Comparison of ENCODE assay signal across 18 cellular contexts in the genomic region with DNA sequence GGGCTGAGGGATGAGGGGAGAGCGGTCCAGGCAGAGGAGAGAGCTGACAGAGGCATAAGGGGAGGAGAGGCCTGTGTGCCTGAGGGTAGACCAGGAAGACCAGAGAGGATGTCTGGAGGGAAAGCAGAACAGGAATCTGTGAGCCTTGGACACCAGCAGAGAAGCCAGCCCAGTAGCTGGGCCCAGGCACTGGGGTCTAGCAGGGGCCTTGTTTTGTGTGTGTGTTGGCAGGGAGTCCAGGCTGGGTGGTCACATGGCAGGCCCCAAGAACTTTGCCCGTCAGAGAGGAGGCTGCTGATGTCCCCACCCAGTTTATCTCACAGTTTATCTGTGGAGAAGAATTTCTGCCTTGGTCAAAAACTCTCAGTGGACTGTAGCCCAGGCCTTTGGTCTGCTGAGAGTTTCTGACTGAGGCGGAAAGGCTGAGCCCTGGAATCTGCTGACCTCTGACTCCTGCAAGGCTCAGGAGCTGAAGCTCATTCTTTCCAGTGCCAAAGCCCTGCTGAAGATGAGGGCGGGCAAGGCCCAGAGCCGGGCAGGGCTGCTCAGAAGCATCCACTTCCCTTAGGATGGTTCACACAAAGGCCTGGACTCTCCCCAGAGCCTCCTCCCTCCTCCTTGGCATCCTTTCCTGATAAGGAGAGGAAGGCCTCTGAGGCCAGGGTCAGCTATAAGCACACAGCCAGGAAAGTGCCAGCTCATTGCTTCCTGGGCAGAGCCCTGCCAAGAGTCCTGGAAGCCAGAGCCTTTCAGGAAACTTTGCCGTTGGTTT. TPM values are rescaled to one million over a fixed set of nuclear protein-coding genes. Genes with fewer than 3 reads are reported as not detected.
A peak's percentile ranks its signal among the peaks of the same experiment; 100 is the strongest.
DNase-seq lines count a peak whose midpoint lies in the region; ATAC-seq, FAIRE-seq and TF ChIP-seq lines count a peak whose summit lies in the region.
"Had no signal": no experiment of that assay in that cellular context is flagged by ENCODE, and none has a peak within 500 bp of the region (broad histone marks: within the 10 kb centered on the region; RNA-seq: fewer than 3 reads in every experiment).

No MANE protein-coding gene starts in this region.

- no peak overlapping the region for H3K27ac ChIP-seq in H1 (ENCODE audit: low read depth, low read length)
- no peak overlapping the region for H3K27ac ChIP-seq in caudate nucleus (ENCODE audit: low read depth, low read length)

- no peaks in the 10 kb centered on the region for H3K4me1 ChIP-seq in H1 (replicated peaks in 1 of 4; ENCODE audit: control insufficient read depth in 3 of 4, insufficient read depth in 4 of 4, low read length in 3 of 4)

- H2BK120ac ChIP-seq in H1 (replicated peaks; ENCODE audit: low read depth, low read length), result no peak overlapping the region

- no peaks in the 10 kb centered on the region for H3K79me2 ChIP-seq in H1 (ENCODE audit: control insufficient read depth in 1 of 2, insufficient read depth in 2 of 2, low read length in 2 of 2)

- 0 out of 2 replicates have a peak overlapping the region, but pooled peaks have one; percentile 12 for H2BK5ac ChIP-seq in H1 (ENCODE audit: low read depth, low read length)

- H3K4me3 ChIP-seq in H1 (ENCODE audit: extremely low read depth in 1 of 4, insufficient read depth in 2 of 4, low read depth in 3 of 4, low read length in 4 of 4), result no peak overlapping the region

- H4K5ac ChIP-seq in H1 (ENCODE audit: insufficient read length, low read depth, low read length), result no peak overlapping the region

- no peak overlapping the region for H3K4ac ChIP-seq in H1 (replicated peaks; ENCODE audit: insufficient read length, low read depth, low read length)

- no peak for FAIRE-seq in H1 (lab: Jason Lieb, UNC)

- no peak for TF ChIP-seq EP300 in H1 (IDR thresholded peaks at IDR 0.05; ENCODE audit: borderline replicate concordance in 1 of 2, low read depth in 2 of 2, low read length in 2 of 2)

- POLR2A ChIA-PET in H1 (lab: Charles Lee; ENCODE audit: partially characterized antibody), result no interaction called here

- no peak overlapping the region for H3K23ac ChIP-seq in H1 (ENCODE audit: insufficient read length)

- H4K8ac ChIP-seq in H1 (ENCODE audit: extremely low read depth, insufficient read depth, low read length), result no peak overlapping the region

- H3K56ac ChIP-seq in H1 (replicated peaks; ENCODE audit: insufficient read length, low read depth, low read length), result no peak overlapping the region

- H3K23me2 ChIP-seq in H1 (ENCODE audit: low read depth, low read length), result no peaks in the 10 kb centered on the region

- no peak overlapping the region for H4K91ac ChIP-seq in H1 (replicated peaks; ENCODE audit: insufficient read length, low read length)

- H3K27me3 ChIP-seq in H1 (replicated peaks in 1 of 4; ENCODE audit: control insufficient read depth in 3 of 4, extremely low read depth in 1 of 4, insufficient read depth in 3 of 4, low read length in 3 of 4), result no peaks in the 10 kb centered on the region

- H3K79me1 ChIP-seq in H1 (ENCODE audit: low read depth, low read length), result no peaks in the 10 kb centered on the region

- no peaks in the 10 kb centered on the region for H3K36me3 ChIP-seq in H1 (ENCODE audit: control insufficient read depth in 2 of 4, insufficient read depth in 4 of 4, low read length in 3 of 4)

- H2BK15ac ChIP-seq in H1 (ENCODE audit: low read length), result no peak overlapping the region

- intact Hi-C loops in left colon (cut with DNase I, micrococcal nuclease), result no loop called here
- intact Hi-C loops in sciatic nerve (cut with DNase I), result no loop called here

- no peak overlapping the region for H2AFZ ChIP-seq in H1 (ENCODE audit: low read length)

- no peak overlapping the region for H3K4me2 ChIP-seq in H1 (ENCODE audit: insufficient read depth in 1 of 2, low read depth in 2 of 2, low read length in 2 of 2)

- CTCF ChIA-PET in H1 (lab: Charles Lee; ENCODE audit: partially characterized antibody), result interaction anchor here (1.0 to 1.1 kb wide), 2 partner anchors 12 to 102 kb away, joined by 3 read pairs; no protein-coding TSS in a partner anchor

- H2BK12ac ChIP-seq in H1 (ENCODE audit: low read depth, low read length), result no peak overlapping the region

- peak; percentile 51 for DNase-seq in HT1080 (ENCODE audit: low read depth)
- DNase-seq in H1 (ENCODE audit: low read depth in 1 of 2, low spot score in 2 of 2), result peak in 1 of 2 experiments; percentile 32
- DNase-seq in left colon, result no peak
- no peak for DNase-seq in sciatic nerve (ENCODE audit: low spot score)
- DNase-seq in glomerular visceral epithelial cell (ENCODE audit: extremely low spot score), result no peak
- no peak for DNase-seq in caudate nucleus (lab: John Stamatoyannopoulos, UW)
- no peak for DNase-seq in NOMO-1 (lab: John Stamatoyannopoulos, UW; ENCODE audit: unreplicated experiment in 2 of 2)
- no peak for DNase-seq in activated CD4-positive, alpha-beta T cell treated with anti-CD3 and anti-CD28 coated beads, Interleukin-2, amount 50 U/mL, for 48 hours
- DNase-seq: activated CD4-positive, alpha-beta T cell treated with anti-CD3 and anti-CD28 coated beads for 48 hours; effector CD8-positive, alpha-beta T cell; kidney glomerular epithelial cell; naive thymus-derived CD4-positive, alpha-beta T cell; NCI-H1048; NCI-H2171 treated with DMSO at 0.1 percent for 48 hours; NK-92 treated with Interleukin-12 subunit alpha and Interleukin-12 subunit beta, amount 100 ng/mL, for 24 hours; stimulated activated naive CD4-positive, alpha-beta T cell treated with Interleukin-2 at 50 U/mL for 16 hours; T1000 had no signal

- TF ChIP-seq POLR2A in H1 (IDR thresholded peaks at IDR 0.05; ENCODE audit: control extremely low read depth in 1 of 2, low read depth in 2 of 2, low read length in 2 of 2), result no peak

- peak; percentile 64 for ATAC-seq in left colon
- peak; percentile 53 for ATAC-seq in sciatic nerve
- ATAC-seq: naive thymus-derived CD4-positive, alpha-beta T cell had no signal

- WGBS in H1 (ENCODE audit: extremely low coverage in 1 of 2, insufficient coverage in 1 of 2, insufficient read length in 1 of 2, insufficient replicate concordance in 2 of 2, low coverage in 1 of 2, low lambda C conversion rate in 2 of 2, missing lambda C conversion rate in 1 of 2), 2 experiments, result 98% methylated on average over 5 of the region's 6 CpGs; no CpG with 5 or more reads in 1 of the 2 experiments

- no peak overlapping the region for H3K14ac ChIP-seq in H1 (ENCODE audit: insufficient read length)

- H3K9ac ChIP-seq in H1 (replicated peaks in 1 of 4; ENCODE audit: extremely low read depth in 1 of 4, low read depth in 3 of 4, low read length in 3 of 4), result no peak overlapping the region

- no peak for TF ChIP-seq CTCF in H1 (IDR thresholded peaks at IDR 0.05; ENCODE audit: control extremely low read depth in 1 of 3, insufficient read depth in 1 of 3, low read depth in 1 of 3, low read length in 3 of 3)

- TF ChIP-seq RAD21 in H1 (IDR thresholded peaks at IDR 0.05 in 1 of 2, conservative IDR thresholded peaks at IDR 0.05 in 1 of 2; ENCODE audit: low read depth in 2 of 2, low read length in 2 of 2), result no peak

- H3K9me3 ChIP-seq in H1 (ENCODE audit: insufficient read depth in 2 of 2, low read depth in 1 of 2, low read length in 1 of 2), result no peaks in the 10 kb centered on the region

- no peak overlapping the region for H3K18ac ChIP-seq in H1 (ENCODE audit: extremely low read depth, low read length)

- no peaks in the 10 kb centered on the region for H4K20me1 ChIP-seq in H1 (replicated peaks in 1 of 2; ENCODE audit: control insufficient read depth in 1 of 2, insufficient read depth in 2 of 2, low read length in 2 of 2)

- no peak overlapping the region for H2AK5ac ChIP-seq in H1 (ENCODE audit: low read depth, low read length)

- H2BK20ac ChIP-seq in H1 (ENCODE audit: low read length), result no peak overlapping the region

TF ChIP-seq in H1, 55 proteins besides CTCF, POLR2A, EP300 and RAD21:
- no peak for TF ChIP-seq KDM1A (IDR thresholded peaks at IDR 0.05; ENCODE audit: borderline replicate concordance, low read length)
- no peak for TF ChIP-seq CBX5 (IDR thresholded peaks at IDR 0.05; ENCODE audit: low read depth, low read length)
- TF ChIP-seq GABPA (IDR thresholded peaks at IDR 0.05; ENCODE audit: borderline replicate concordance, insufficient read depth, low read length), result no peak
- TF ChIP-seq NRF1 (IDR thresholded peaks at IDR 0.05; ENCODE audit: low read depth, low read length), result no peak
- no peak for TF ChIP-seq CHD2 (IDR thresholded peaks at IDR 0.05; ENCODE audit: low read length)
- TF ChIP-seq SP4 (IDR thresholded peaks at IDR 0.05; ENCODE audit: low read length), result no peak

RNA-seq across cellular contexts. Expression of a gene that starts 37.0 kb away (rescaled TPM):
- total RNA-seq in HT1080 (2014; rRNA removed; shearing (Covaris generic)), result 0.02 TPM in 1 of 2 replicates, not detected in the other
- 0.12 and 0.23 TPM in 2 replicates for polyA plus RNA-seq in HT1080 (2015; cell fraction: cytosol; rRNA removed)
- polyA plus RNA-seq in HT1080 (2015; cell fraction: nucleus; rRNA removed), result 0.30 and 0.32 TPM in 2 replicates
- 1.1 TPM in 2 replicates for total RNA-seq in H1 (2021; fragmentation: NEBNext Ultra II Directional; extraction: Animal tissue kit (Norgen Biotek cat#: 25700))
- polyA plus RNA-seq in H1 (2011; rRNA removed), result 2.3 and 4.1 TPM in 2 replicates
- polyA plus RNA-seq in H1 (2011; cell fraction: cytosol; rRNA removed), result 1.3 TPM
- polyA plus RNA-seq in H1 (2011; cell fraction: nucleus; rRNA removed), result 5.7 TPM
- polyA plus RNA-seq in H1 (2012, experiment 1 of 2), result 0.72 to 2.4 TPM (median 1.6 TPM) in 4 replicates
- polyA plus RNA-seq in H1 (2012, experiment 2 of 2), result 0.87 TPM
- 2.4 TPM for polyA plus RNA-seq in H1 (2013, experiment 1 of 2)
- polyA plus RNA-seq in H1 (2013, experiment 2 of 2), result 2.6 TPM
- 2.0 and 2.2 TPM in 2 replicates for polyA minus RNA-seq in H1 (2011; rRNA and poly(A)+ RNA removed)
- polyA minus RNA-seq in H1 (2011; cell fraction: cytosol; rRNA and poly(A)+ RNA removed), result 0.29 TPM
- 3.9 TPM for polyA minus RNA-seq in H1 (2011; cell fraction: nucleus; rRNA and poly(A)+ RNA removed)
- total RNA-seq in left colon (10 to 100 TPM; 50.6 to 57.7 TPM), sciatic nerve (34.1 TPM)
- total RNA-seq: activated T-helper 17 cell treated with anti-CD3 and anti-CD28 coated beads, Interleukin-2, amount 50 U/mL, for 72 hours; naive thymus-derived CD4-positive, alpha-beta T cell had no signal
- polyA plus RNA-seq: naive thymus-derived CD4-positive, alpha-beta T cell had no signal

Comparison
In these comparisons a context has a peak if more than half of its experiments do, and no peak if none do; other contexts are left out.
1. RNA of a gene that starts 37.0 kb away (total RNA-seq): 50.6 to 57.7 TPM in left colon and 34.1 TPM in sciatic nerve (single experiment); 1.1 TPM in H1 and 0.02 TPM in HT1080; every median in the first group is over 10 times any median in the second.